In the genomic region with DNA sequence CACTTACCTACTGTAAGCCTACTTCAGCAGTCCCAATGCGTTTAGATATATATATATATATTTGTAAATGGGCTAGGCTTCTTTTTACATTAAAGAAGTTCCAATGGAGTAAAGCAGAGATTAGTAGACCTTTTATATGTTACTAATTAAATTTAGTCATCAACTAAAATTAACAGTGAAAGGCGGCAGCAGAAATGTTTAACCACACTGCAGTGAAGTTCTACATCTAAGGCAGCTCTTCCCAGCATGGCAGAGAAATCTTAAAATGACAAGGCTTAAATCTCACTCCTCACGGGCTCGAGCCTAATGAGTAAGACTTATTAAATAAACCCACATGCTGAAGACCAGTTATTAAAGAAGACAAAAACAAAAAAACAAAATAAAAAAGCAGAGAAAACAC, we compare ENCODE assay signal across 25 cellular contexts. TPM values are rescaled to one million over a fixed set of nuclear protein-coding genes. Genes with fewer than 3 reads are reported as not detected.
DNase-seq lines count a peak whose midpoint lies in the region; ATAC-seq, FAIRE-seq and TF ChIP-seq lines count a peak whose summit lies in the region.
"Had no signal": no experiment of that assay in that cellular context is flagged by ENCODE, and none has a peak within 500 bp of the region (broad histone marks: within the 10 kb centered on the region; RNA-seq: fewer than 3 reads in every experiment).

No MANE protein-coding gene starts in this region.

- H3K4me1 Mint-ChIP-seq in progenitor cell of endocrine pancreas (ENCODE audit: low read depth): peaks cover 20% of the 10 kb centered on the region
- H3K4me1 Mint-ChIP-seq: IgD-negative memory B cell had no signal

- no peak overlapping the region for H3K9ac ChIP-seq in GM12878 (ENCODE audit: control insufficient read depth, insufficient read depth, low read length)

- SMC1A ChIA-PET in GM12878 (lab: Charles Lee; ENCODE audit: uncharacterized antibody, unreplicated experiment): interaction anchor here (0.7 to 2.3 kb wide), 9 partner anchors 13 to 214 kb away, joined by 3 to 10 read pairs (median 4); partner anchors contain the start of gene KANSL1L

- no TSS peak for BruUV-seq in GM12878 (replicated peaks; lab: Mats Ljungman, UMichigan)

- no peak for DNase-seq in GM12878 (ENCODE audit: low read depth, low spot score)
- DNase-seq in COLO829 (ENCODE audit: low spot score): no peak
- no peak for DNase-seq in progenitor cell of endocrine pancreas (ENCODE audit: low spot score, unreplicated experiment)
- no peak for DNase-seq in hepatic stellate cell (ENCODE audit: low spot score)
- DNase-seq: activated CD4-positive, alpha-beta T cell treated with anti-CD3 and anti-CD28 coated beads, Interleukin-2, amount 50 U/mL, for 1 hour; activated naive CD4-positive, alpha-beta T cell; caudate nucleus; dorsolateral prefrontal cortex; foreskin melanocyte; MM.1S; NCI-H146; SHP77 treated with DMSO at 0.1 percent for 48 hours had no signal

- no peak overlapping the region for H3K4me3 ChIP-seq in GM12878
- H3K4me3 ChIP-seq: dorsolateral prefrontal cortex had no signal

- H3K79me2 ChIP-seq in GM12878 (ENCODE audit: control insufficient read depth, insufficient read depth, low read length): no peaks in the 10 kb centered on the region

- peak overlapping the region; percentile 63 for H3K27ac ChIP-seq in 22Rv1
- no peak overlapping the region for H3K27ac ChIP-seq in GM12878 (ENCODE audit: control insufficient read depth, insufficient read depth)
- H3K27ac ChIP-seq: dorsolateral prefrontal cortex, HL-60 had no signal

- H3K27ac Mint-ChIP-seq in progenitor cell of endocrine pancreas: no peak overlapping the region
- H3K27ac Mint-ChIP-seq: CD14-positive monocyte, IgD-negative memory B cell had no signal

- CTCF ChIA-PET in GM12878 (lab: Yijun Ruan, JAX): interaction anchor here (0.9 to 3.7 kb wide), 5 partner anchors 8 to 212 kb away, joined by 3 to 13 read pairs (median 4); no protein-coding TSS in a partner anchor

- H3K27me3 Mint-ChIP-seq in progenitor cell of endocrine pancreas: no peaks in the 10 kb centered on the region

- no peaks in the 10 kb centered on the region for H4K20me1 ChIP-seq in GM12878 (ENCODE audit: control insufficient read depth, insufficient read depth)

- no peak for TF ChIP-seq EP300 in GM12878 (IDR thresholded peaks at IDR 0.05; ENCODE audit: borderline replicate concordance in 1 of 2, control insufficient read depth in 1 of 2, low read depth in 2 of 2, low read length in 2 of 2)

- intact Hi-C loops in GM12878 (cut with micrococcal nuclease; ENCODE audit: unreplicated experiment): loop anchor here (10.0 kb wide), 1 partner anchor 396 kb away; no protein-coding TSS in a partner anchor

- no peak overlapping the region for H3K4me2 ChIP-seq in GM12878 (ENCODE audit: control insufficient read depth, insufficient read depth)

- peaks cover 4% of the 10 kb centered on the region for H3K36me3 Mint-ChIP-seq in progenitor cell of endocrine pancreas (ENCODE audit: insufficient read depth)
- H3K36me3 Mint-ChIP-seq: CD14-positive monocyte, IgD-negative memory B cell had no signal

- no peaks in the 10 kb centered on the region for H3K4me1 ChIP-seq in GM12878 (ENCODE audit: control insufficient read depth, insufficient read depth, low read length)

- H3K9me3 ChIP-seq in GM12878 (replicated peaks; ENCODE audit: control insufficient read depth, insufficient read depth, low read length): no peaks in the 10 kb centered on the region

- WGBS in GM12878 (ENCODE audit: insufficient coverage, insufficient replicate concordance, low lambda C conversion rate, missing lambda C conversion rate): 47% methylated on average over 4 of the region's 4 CpGs

- TF ChIP-seq CTCF in 22Rv1 (IDR thresholded peaks at IDR 0.05) (no peak), GM12878 (IDR thresholded peaks at IDR 0.05 in 2 of 3, conservative IDR thresholded peaks at IDR 0.05 in 1 of 3; ENCODE audit: control insufficient read depth in 2 of 3, extremely low read depth in 1 of 3, insufficient read depth in 1 of 3, low read depth in 3 of 3, low read length in 3 of 3) (no peak), progenitor cell of endocrine pancreas (IDR thresholded peaks at IDR 0.05; ENCODE audit: unreplicated experiment) (no peak)

- no peak overlapping the region for H3K4me3 Mint-ChIP-seq in progenitor cell of endocrine pancreas (ENCODE audit: low read depth)
- H3K4me3 Mint-ChIP-seq: CD14-positive monocyte, IgD-negative memory B cell had no signal

- no peak overlapping the region for H2AFZ ChIP-seq in GM12878 (ENCODE audit: control insufficient read depth, low read depth, low read length)

- no peak for TF ChIP-seq RAD21 in GM12878 (IDR thresholded peaks at IDR 0.05; ENCODE audit: insufficient read depth, low read depth, low read length)

- RAD21 ChIA-PET in GM12878 (lab: Charles Lee; ENCODE audit: unreplicated experiment): interaction anchor here (1.0 to 1.5 kb wide), 7 partner anchors 9 to 118 kb away, joined by 3 to 5 read pairs (median 4); partner anchors contain the start of gene KANSL1L

- POLR2A ChIA-PET in GM12878 (lab: Charles Lee): interaction anchor here (1.0 to 1.1 kb wide), 2 partner anchors 186 to 205 kb away, joined by 3 read pairs; no protein-coding TSS in a partner anchor

- peaks cover 14% of the 10 kb centered on the region for H3K9me3 Mint-ChIP-seq in progenitor cell of endocrine pancreas (ENCODE audit: low read depth)

- ATAC-seq in GM18909 (IDR thresholded peaks at IDR 0.05; ENCODE audit: poor library complexity, unreplicated experiment): peak; percentile 62
- peak; percentile 34 for ATAC-seq in HG02938 (IDR thresholded peaks at IDR 0.05; ENCODE audit: unreplicated experiment)
- peak; percentile 68 for ATAC-seq in GM12878
- no peak for ATAC-seq in HG02852 (IDR thresholded peaks at IDR 0.05; ENCODE audit: unreplicated experiment)

- no peaks in the 10 kb centered on the region for H3K27me3 ChIP-seq in GM12878 (replicated peaks in 1 of 2; ENCODE audit: control insufficient read depth in 2 of 2, insufficient read depth in 2 of 2, low read length in 1 of 2)
- H3K27me3 ChIP-seq: dorsolateral prefrontal cortex had no signal

- H3K36me3 ChIP-seq in GM12878 (ENCODE audit: control insufficient read depth in 2 of 2, insufficient read depth in 2 of 2, low read length in 1 of 2): no peaks in the 10 kb centered on the region

- in situ Hi-C loops in GM12878 (cut with MboI): loop anchor here (25.0 kb wide), 1 partner anchor 1803 kb away; no protein-coding TSS in a partner anchor

- FAIRE-seq in GM12878 (lab: Jason Lieb, UNC): no peak
- FAIRE-seq: GM12892, urothelium cell line had no signal

- TF ChIP-seq POLR2A in GM12878 (IDR thresholded peaks at IDR 0.05; ENCODE audit: low read depth, low read length): no peak

TF ChIP-seq in GM12878, 131 proteins besides CTCF, POLR2A, EP300 and RAD21 (continues in another document):
- no peak for TF ChIP-seq GABPA (IDR thresholded peaks at IDR 0.05; ENCODE audit: low read depth)
- no peak for TF ChIP-seq YBX1 (IDR thresholded peaks at IDR 0.05)
- TF ChIP-seq RUNX3 (IDR thresholded peaks at IDR 0.05; ENCODE audit: low read length): no peak

RNA-seq across cellular contexts. Expression of gene KANSL1L, which starts 19.1 kb away (rescaled TPM):
- total RNA-seq in GM12878 (2013; cell fraction: nucleolus; rRNA removed): 31.4 and 31.8 TPM in 2 replicates
- total RNA-seq in GM12878 (2014; rRNA removed) (3.6 and 7.0 TPM in 2 replicates), GM12878 (2014; rRNA removed; fragmentation: Illumina TruSeq; extraction: Trizol) (7.1 and 8.6 TPM in 2 replicates), GM12878 (2021) (4.3 and 4.5 TPM in 2 replicates), progenitor cell of endocrine pancreas (32.7 and 32.8 TPM in 2 replicates)
- polyA plus RNA-seq in GM12878 (2011; ENCODE audit: low read depth): 2.0 TPM
- polyA plus RNA-seq in GM12878 (2011; rRNA removed) (9.5 and 15.6 TPM in 2 replicates), GM12878 (2014; fragmentation: Illumina TruSeq; extraction: Trizol) (6.5 and 9.0 TPM in 2 replicates), GM12878 (2014; fragmentation: Nextera tagmentation; extraction: Ambion mirVana) (1 to 10 TPM; 1.2 to 1.8 TPM), GM12878 (2014; rRNA removed) (3.9 and 5.6 TPM in 2 replicates), GM12878 (2016; fragmentation: Nextera tagmentation; extraction: Ambion mirVana) (1 to 10 TPM; 2.6 to 3.6 TPM)
- 3.7 and 4.7 TPM in 2 replicates for polyA plus RNA-seq in GM12878 (2011; cell fraction: cytosol; rRNA removed)
- polyA plus RNA-seq in GM12878 (2011; cell fraction: nucleus; rRNA removed): 9.0 and 9.5 TPM in 2 replicates
- 3.7 and 3.8 TPM in 2 replicates for polyA plus RNA-seq in GM12878 (2012)
- polyA minus RNA-seq in GM12878 (2011; rRNA and poly(A)+ RNA removed): 10.3 and 10.5 TPM in 2 replicates
- 4.1 and 5.3 TPM in 2 replicates for polyA minus RNA-seq in GM12878 (2011; cell fraction: cytosol; rRNA and poly(A)+ RNA removed)
- 9.9 and 15.5 TPM in 2 replicates for polyA minus RNA-seq in GM12878 (2011; cell fraction: nucleus; rRNA and poly(A)+ RNA removed)

RNA-seq across cellular contexts. Expression of gene ACADL, which starts 34.9 kb away (rescaled TPM):
- total RNA-seq in GM12878 (2013; cell fraction: nucleolus; rRNA removed): not detected in 2 replicates
- total RNA-seq in GM12878 (2014; rRNA removed) (not detected in 2 replicates), GM12878 (2014; rRNA removed; fragmentation: Illumina TruSeq; extraction: Trizol) (not detected in 2 replicates), GM12878 (2021) (not detected in 2 replicates), progenitor cell of endocrine pancreas (0.38 and 0.55 TPM in 2 replicates)
- polyA plus RNA-seq in GM12878 (2011; ENCODE audit: low read depth): not detected
- polyA plus RNA-seq in GM12878 (2011; rRNA removed) (not detected in 2 replicates), GM12878 (2014; fragmentation: Illumina TruSeq; extraction: Trizol) (not detected in 2 replicates), GM12878 (2014; fragmentation: Nextera tagmentation; extraction: Ambion mirVana) (not detected), GM12878 (2014; rRNA removed) (not detected in 2 replicates), GM12878 (2016; fragmentation: Nextera tagmentation; extraction: Ambion mirVana) (not detected)
- not detected in 2 replicates for polyA plus RNA-seq in GM12878 (2011; cell fraction: cytosol; rRNA removed)
- not detected in 2 replicates for polyA plus RNA-seq in GM12878 (2011; cell fraction: nucleus; rRNA removed)
- not detected in 2 replicates for polyA plus RNA-seq in GM12878 (2012)
- not detected in 2 replicates for polyA minus RNA-seq in GM12878 (2011; rRNA and poly(A)+ RNA removed)
- polyA minus RNA-seq in GM12878 (2011; cell fraction: cytosol; rRNA and poly(A)+ RNA removed): not detected in 2 replicates
- polyA minus RNA-seq in GM12878 (2011; cell fraction: nucleus; rRNA and poly(A)+ RNA removed): not detected in 2 replicates
- total RNA-seq: A673, OCI-LY7, pulmonary artery endothelial cell had no signal
- polyA plus RNA-seq: CD14-positive monocyte, IgD-negative memory B cell, neural cell had no signal
